Comparison of ENCODE assay signal across 1 cellular context in the genomic region with DNA sequence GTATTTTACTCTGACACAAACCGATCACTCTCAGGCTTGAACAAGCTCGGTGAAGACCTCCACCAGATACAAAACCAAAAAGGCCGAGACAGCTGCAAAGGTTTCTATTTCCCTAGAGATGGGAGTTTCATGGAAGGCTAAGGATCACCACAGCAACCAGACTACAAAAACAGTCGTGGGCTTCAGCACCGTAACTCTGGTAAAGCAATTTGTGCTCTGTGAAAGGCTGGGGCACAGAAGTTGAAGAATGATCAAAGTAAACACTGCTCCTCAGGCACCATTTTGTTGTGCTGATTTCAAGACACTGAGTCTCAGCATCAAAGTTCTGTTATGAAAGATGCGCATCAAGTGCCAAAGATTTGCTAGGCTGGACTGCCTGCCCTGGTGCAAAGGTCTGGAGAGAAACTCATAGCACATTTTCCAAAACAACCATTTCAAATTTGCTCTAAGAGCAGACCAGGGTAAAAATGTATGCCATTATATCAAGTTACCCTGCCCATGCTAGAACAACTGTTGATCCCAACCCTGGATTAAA.
TF ChIP-seq lines count a peak whose summit lies in the region.

No MANE protein-coding gene starts in this region.

TF ChIP-seq in IMR-90, 13 proteins besides CTCF, POLR2A, EP300 and RAD21:
- no peak for TF ChIP-seq CHD1 (IDR thresholded peaks at IDR 0.05; ENCODE audit: low read depth, low read length)
- no peak for TF ChIP-seq MXI1 (IDR thresholded peaks at IDR 0.05; ENCODE audit: borderline replicate concordance, low read depth, low read length)
- TF ChIP-seq, protein P1, sequence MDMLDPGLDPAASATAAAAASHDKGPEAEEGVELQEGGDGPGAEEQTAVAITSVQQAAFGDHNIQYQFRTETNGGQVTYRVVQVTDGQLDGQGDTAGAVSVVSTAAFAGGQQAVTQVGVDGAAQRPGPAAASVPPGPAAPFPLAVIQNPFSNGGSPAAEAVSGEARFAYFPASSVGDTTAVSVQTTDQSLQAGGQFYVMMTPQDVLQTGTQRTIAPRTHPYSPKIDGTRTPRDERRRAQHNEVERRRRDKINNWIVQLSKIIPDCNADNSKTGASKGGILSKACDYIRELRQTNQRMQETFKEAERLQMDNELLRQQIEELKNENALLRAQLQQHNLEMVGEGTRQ (IDR thresholded peaks at IDR 0.05; ENCODE audit: low read depth, low read length) = no peak
- no peak for TF ChIP-seq SMC3 (IDR thresholded peaks at IDR 0.05; ENCODE audit: low read depth, low read length)
- TF ChIP-seq FOS (IDR thresholded peaks at IDR 0.05; ENCODE audit: low read depth, low read length) = no peak
- TF ChIP-seq CEBPB (IDR thresholded peaks at IDR 0.05; ENCODE audit: low read depth, low read length) = no peak
- TF ChIP-seq RCOR1 (IDR thresholded peaks at IDR 0.05; ENCODE audit: insufficient replicate concordance, low read length) = no peak
- TF ChIP-seq, protein P2, sequence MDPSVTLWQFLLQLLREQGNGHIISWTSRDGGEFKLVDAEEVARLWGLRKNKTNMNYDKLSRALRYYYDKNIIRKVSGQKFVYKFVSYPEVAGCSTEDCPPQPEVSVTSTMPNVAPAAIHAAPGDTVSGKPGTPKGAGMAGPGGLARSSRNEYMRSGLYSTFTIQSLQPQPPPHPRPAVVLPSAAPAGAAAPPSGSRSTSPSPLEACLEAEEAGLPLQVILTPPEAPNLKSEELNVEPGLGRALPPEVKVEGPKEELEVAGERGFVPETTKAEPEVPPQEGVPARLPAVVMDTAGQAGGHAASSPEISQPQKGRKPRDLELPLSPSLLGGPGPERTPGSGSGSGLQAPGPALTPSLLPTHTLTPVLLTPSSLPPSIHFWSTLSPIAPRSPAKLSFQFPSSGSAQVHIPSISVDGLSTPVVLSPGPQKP (IDR thresholded peaks at IDR 0.05; ENCODE audit: borderline replicate concordance, low read depth, low read length) = no peak
- TF ChIP-seq MAFK (IDR thresholded peaks at IDR 0.05; ENCODE audit: low read depth, low read length) = no peak
- no peak for TF ChIP-seq BHLHE40 (IDR thresholded peaks at IDR 0.05; ENCODE audit: low read depth, low read length)
- no peak for TF ChIP-seq RFX5 (IDR thresholded peaks at IDR 0.05; ENCODE audit: low read depth, low read length)
- no peak for TF ChIP-seq NFE2L2 (IDR thresholded peaks at IDR 0.05; ENCODE audit: low read depth, low read length)
- TF ChIP-seq MAZ (IDR thresholded peaks at IDR 0.05; ENCODE audit: borderline replicate concordance, low read depth, low read length) = no peak
